ENCODE assay signal across 11 cellular contexts in genomic region chr4:40200881-40201797, GRCh38. TPM values are rescaled to one million over a fixed set of nuclear protein-coding genes. Genes with fewer than 3 reads are reported as not detected.
A peak's percentile ranks its signal among the peaks of the same experiment; 100 is the strongest.
DNase-seq lines count a peak whose midpoint lies in the region; ATAC-seq, FAIRE-seq and TF ChIP-seq lines count a peak whose summit lies in the region.
"Had no signal": no experiment of that assay in that cellular context is flagged by ENCODE, and none has a peak within 500 bp of the region (broad histone marks: within the 10 kb centered on the region; RNA-seq: fewer than 3 reads in every experiment).

No MANE protein-coding gene starts in this region.

- peaks cover 39% of the 10 kb centered on the region for H3K4me1 Mint-ChIP-seq in activated CD4-positive, alpha-beta T cell treated with anti-CD3 and anti-CD28 coated beads for 36 hours

- peak overlapping the region; percentile 98 for H3K4me3 Mint-ChIP-seq in activated CD4-positive, alpha-beta T cell treated with anti-CD3 and anti-CD28 coated beads for 36 hours
- H3K4me3 Mint-ChIP-seq: HFFc6 had no signal

- H3K4me3 ChIP-seq in bronchial epithelial cell (ENCODE audit: low read depth, low read length) (no peak overlapping the region), stomach (peak overlapping the region; percentile 0 to 22 (median 8))
- H3K4me3 ChIP-seq: lung had no signal

- H3K27ac ChIP-seq in stomach = peak overlapping the region in 4 of 5 donors; percentile 58 to 83 (median 76)
- H3K27ac ChIP-seq: brain microvascular endothelial cell had no signal

- H3K27me3 Mint-ChIP-seq in activated CD4-positive, alpha-beta T cell treated with anti-CD3 and anti-CD28 coated beads for 36 hours = no peaks in the 10 kb centered on the region

- intact Hi-C loops in activated CD4-positive, alpha-beta T cell treated with anti-CD3 and anti-CD28 coated beads for 36 hours (cut with DNase I, micrococcal nuclease) = loop anchor here (1.0 to 10.0 kb wide), 15 partner anchors 14 to 1016 kb away; partner anchors contain the start of genes N4BP2 (in 1 of the 2) and WDR19 (in 1 of the 2)
- intact Hi-C loops in stomach (cut with DNase I; ENCODE audit: low total_unique reads) = no loop called here

- H3K36me3 ChIP-seq in bronchial epithelial cell (ENCODE audit: control insufficient read depth, insufficient read depth, low read length) (no peaks in the 10 kb centered on the region), stomach (no peaks in the 10 kb centered on the region)
- H3K36me3 ChIP-seq: brain microvascular endothelial cell had no signal

- H3K9me3 ChIP-seq in stomach = no peaks in the 10 kb centered on the region

- TF ChIP-seq EP300 in stomach (IDR thresholded peaks at IDR 0.05) = no peak

- DNase-seq in activated CD4-positive, alpha-beta T cell treated with anti-CD3 and anti-CD28 coated beads for 36 hours = no peak
- DNase-seq in activated CD4-positive, alpha-beta T cell treated with anti-CD3 and anti-CD28 coated beads for 48 hours = no peak
- peak; percentile 38 for DNase-seq in NCI-H774 (lab: John Stamatoyannopoulos, UW)
- DNase-seq in bronchial epithelial cell (ENCODE audit: low read depth) = peak; percentile 70
- no peak for DNase-seq in stomach
- no peak for DNase-seq in mucosa of gallbladder (ENCODE audit: low spot score)
- DNase-seq in nucleus accumbens (lab: John Stamatoyannopoulos, UW) = no peak
- DNase-seq: brain microvascular endothelial cell, HFFc6 had no signal

- H3K9me3 Mint-ChIP-seq in activated CD4-positive, alpha-beta T cell treated with anti-CD3 and anti-CD28 coated beads for 36 hours (ENCODE audit: low read depth) = no peaks in the 10 kb centered on the region
- H3K9me3 Mint-ChIP-seq: HFFc6 had no signal

- CTCF ChIA-PET in activated CD4-positive, alpha-beta T cell treated with anti-CD3 and anti-CD28 coated beads for 36 hours (lab: Charles Lee) = interaction anchor here (0.7 to 7.4 kb wide), 9 partner anchors 11 to 116 kb away, joined by 3 to 68 read pairs (median 8); no protein-coding TSS in a partner anchor

- peak overlapping the region; percentile 100 for H3K27ac Mint-ChIP-seq in activated CD4-positive, alpha-beta T cell treated with anti-CD3 and anti-CD28 coated beads for 36 hours
- H3K27ac Mint-ChIP-seq: HFFc6 had no signal

- no peaks in the 10 kb centered on the region for H3K4me1 ChIP-seq in stomach

- POLR2A ChIA-PET in activated CD4-positive, alpha-beta T cell treated with anti-CD3 and anti-CD28 coated beads for 36 hours (lab: Charles Lee) = interaction anchor here (0.9 to 3.4 kb wide), 17 partner anchors 9 to 143 kb away, joined by 3 to 29 read pairs (median 8); no protein-coding TSS in a partner anchor

- peak; percentile 24 for ATAC-seq in activated CD4-positive, alpha-beta T cell treated with anti-CD3 and anti-CD28 coated beads for 36 hours
- ATAC-seq in HG02642 (IDR thresholded peaks at IDR 0.05; ENCODE audit: poor library complexity, unreplicated experiment) = no peak

- TF ChIP-seq POLR2A in stomach (IDR thresholded peaks at IDR 0.05) = no peak

- FAIRE-seq in bronchial epithelial cell (lab: Jason Lieb, UNC) = no peak

- TF ChIP-seq CTCF in bronchial epithelial cell (IDR thresholded peaks at IDR 0.05; ENCODE audit: insufficient read depth, low read length, severe bottlenecking) (no peak), stomach (IDR thresholded peaks at IDR 0.05) (no peak)

- WGBS in stomach, 5 donors = 46 to 53% (median 48%) methylated on average over 13 of the region's 13 CpGs

- peaks cover 85% of the 10 kb centered on the region for H3K36me3 Mint-ChIP-seq in activated CD4-positive, alpha-beta T cell treated with anti-CD3 and anti-CD28 coated beads for 36 hours (ENCODE audit: low read depth)

- H3K27me3 ChIP-seq in bronchial epithelial cell (ENCODE audit: control insufficient read depth, insufficient read depth, low read length) (no peaks in the 10 kb centered on the region), stomach (no peaks in the 10 kb centered on the region)
- H3K27me3 ChIP-seq: brain microvascular endothelial cell had no signal

RNA-seq across cellular contexts. Expression of gene RHOH, which starts 4.3 kb away (rescaled TPM):
- 10 to 100 TPM; 74.7 to 83.6 TPM for total RNA-seq in activated CD4-positive, alpha-beta T cell treated with anti-CD3 and anti-CD28 coated beads for 36 hours
- 0.13 and 0.53 TPM in 2 replicates for total RNA-seq in bronchial epithelial cell
- total RNA-seq in stomach = 1 to 10 TPM; 1.3 to 4.8 (median 3.9) TPM
- polyA plus RNA-seq in stomach = 1 to 10 TPM; 3.2 to 7.5 (median 5.4) TPM
- 7.9 TPM for total RNA-seq in mucosa of gallbladder
- total RNA-seq: HFFc6 had no signal

Comparison
In these comparisons a context has a peak if more than half of its experiments do, and no peak if none do; other contexts are left out.
1. DNase-seq: peak in NCI-H774 (single experiment) and bronchial epithelial cell (single experiment); none in activated CD4-positive, alpha-beta T cell treated with anti-CD3 and anti-CD28 coated beads for 36 hours (single experiment), activated CD4-positive, alpha-beta T cell treated with anti-CD3 and anti-CD28 coated beads for 48 hours (single experiment), stomach (single experiment), mucosa of gallbladder (single experiment) and nucleus accumbens (0 of 56).